Comparison of ENCODE assay signal across 8 cellular contexts in genomic region chr3:45597166-45597565, GRCh38. TPM values are rescaled to one million over a fixed set of nuclear protein-coding genes. Genes with fewer than 3 reads are reported as not detected.
DNase-seq lines count a peak whose midpoint lies in the region; ATAC-seq and TF ChIP-seq lines count a peak whose summit lies in the region.

No MANE protein-coding gene starts in this region.

- peaks cover 17% of the 10 kb centered on the region for H3K36me3 Mint-ChIP-seq in central memory CD8-positive, alpha-beta T cell (ENCODE audit: insufficient read depth)
- H3K36me3 Mint-ChIP-seq in neural crest cell (ENCODE audit: low read depth), result peaks cover 2% of the 10 kb centered on the region

- H3K4me1 Mint-ChIP-seq in central memory CD8-positive, alpha-beta T cell, result peaks cover 78% of the 10 kb centered on the region
- peaks cover 48% of the 10 kb centered on the region for H3K4me1 Mint-ChIP-seq in neural crest cell

- CTCF ChIA-PET in BJ (lab: Yijun Ruan, JAX), result interaction anchor here (0.7 to 2.1 kb wide), 4 partner anchors 12 to 63 kb away, joined by 3 to 13 read pairs (median 8); no protein-coding TSS in a partner anchor

- POLR2A ChIA-PET in BJ (lab: Charles Lee), result no interaction called here

- H3K4me3 Mint-ChIP-seq in central memory CD8-positive, alpha-beta T cell, result peak overlapping the region; percentile 82
- H3K4me3 Mint-ChIP-seq in neural crest cell, result peak overlapping the region; percentile 79

- in situ Hi-C loops in GM13976 (cut with MboI; ENCODE audit: low sequenced_read_pairs, unreplicated experiment), result no loop called here

- no peaks in the 10 kb centered on the region for H3K27me3 Mint-ChIP-seq in central memory CD8-positive, alpha-beta T cell
- no peaks in the 10 kb centered on the region for H3K27me3 Mint-ChIP-seq in neural crest cell (ENCODE audit: low read depth)

- TF ChIP-seq CTCF in BJ (IDR thresholded peaks at IDR 0.05; ENCODE audit: insufficient read depth, low read depth, low read length) (no peak), neural crest cell (conservative IDR thresholded peaks at IDR 0.05) (no peak), testis (IDR thresholded peaks at IDR 0.05) (no peak), GM13976 (IDR thresholded peaks at IDR 0.05; ENCODE audit: borderline replicate concordance, control extremely low read depth, extremely low read depth, insufficient read depth, missing control alignments) (no peak)

- 47 to 50% methylated on average over 4 of the region's 4 CpGs for WGBS in testis, 2 donors

- DNase-seq in BJ (ENCODE audit: low read depth) (no peak), NT2/D1 (ENCODE audit: low read depth, low spot score) (no peak), neural crest cell (ENCODE audit: low read depth, low spot score) (no peak), testis (no peak), SIG-M5 treated with dmso at 0.1 percent for 504 hours (lab: John Stamatoyannopoulos, UW; ENCODE audit: unreplicated experiment) (no peak), GM13976 (ENCODE audit: low spot score) (no peak)
- no peak for DNase-seq in central memory CD8-positive, alpha-beta T cell (ENCODE audit: low spot score in 2 of 2)

- H3K9ac ChIP-seq in NT2/D1 (ENCODE audit: insufficient read length, low read depth), result peak overlapping the region; percentile 0

- H3K4me3 ChIP-seq in BJ (ENCODE audit: low read depth, low read length) (peak overlapping the region; percentile 10), NT2/D1 (ENCODE audit: insufficient read length, low read depth) (no peak overlapping the region), testis (no peak overlapping the region)

- H3K27me3 ChIP-seq in BJ (ENCODE audit: control insufficient read depth, insufficient read depth, low read length), result no peaks in the 10 kb centered on the region
- no peaks in the 10 kb centered on the region for H3K27me3 ChIP-seq in NT2/D1 (ENCODE audit: insufficient read depth, insufficient read length)
- no peaks in the 10 kb centered on the region for H3K27me3 ChIP-seq in testis

- no peak for ATAC-seq in central memory CD8-positive, alpha-beta T cell (replicated peaks; ENCODE audit: extremely low read depth, poor library complexity, severe bottlenecking)
- ATAC-seq in HG03025 (IDR thresholded peaks at IDR 0.05; ENCODE audit: low FRiP score, unreplicated experiment), result no peak

- H3K27ac ChIP-seq in testis, result no peak overlapping the region

- H3K9me3 Mint-ChIP-seq in central memory CD8-positive, alpha-beta T cell, result no peaks in the 10 kb centered on the region
- peaks cover 2% of the 10 kb centered on the region for H3K9me3 Mint-ChIP-seq in neural crest cell

- H3K4me1 ChIP-seq in NT2/D1 (ENCODE audit: insufficient read depth, insufficient read length) (peaks cover 29% of the 10 kb centered on the region), testis (peaks cover 23% of the 10 kb centered on the region)

- H3K9me3 ChIP-seq in NT2/D1 (ENCODE audit: insufficient read depth, low read length) (peaks cover 4% of the 10 kb centered on the region; the same call in 1 of the 2 replicates), testis (no peaks in the 10 kb centered on the region)

- intact Hi-C loops in testis (cut with DNase I; ENCODE audit: low total_unique reads), result loop anchor here (10.0 kb wide), 1 partner anchor 82 kb away; no protein-coding TSS in a partner anchor

- no peak for TF ChIP-seq POLR2A in testis (IDR thresholded peaks at IDR 0.05)

- H3K36me3 ChIP-seq in BJ (ENCODE audit: control insufficient read depth, insufficient read depth, low read length) (peaks cover 2% of the 10 kb centered on the region), NT2/D1 (ENCODE audit: insufficient read depth, insufficient read length, low read length) (peaks cover 63% of the 10 kb centered on the region), testis (ENCODE audit: low read depth, missing control alignments) (no peaks in the 10 kb centered on the region)

- H3K27ac Mint-ChIP-seq in central memory CD8-positive, alpha-beta T cell (ENCODE audit: low read depth), result peak overlapping the region; percentile 84
- H3K27ac Mint-ChIP-seq in neural crest cell (ENCODE audit: unreplicated experiment), result no peak overlapping the region

RNA-seq across cellular contexts. Expression of gene LIMD1, which starts 2.6 kb away (rescaled TPM):
- polyA plus RNA-seq in BJ (2011; rRNA removed) (9.8 and 13.9 TPM in 2 replicates), testis (ENCODE audit: insufficient read depth, low read depth, low replicate concordance) (9.7 TPM)
- 28.7 and 29.9 TPM in 2 replicates for polyA minus RNA-seq in BJ (2011; rRNA and poly(A)+ RNA removed)
- total RNA-seq in neural crest cell (41.8 and 44.4 TPM in 2 replicates), testis (10 to 100 TPM; 22.9 to 38.4 TPM)
